In the genomic region with DNA sequence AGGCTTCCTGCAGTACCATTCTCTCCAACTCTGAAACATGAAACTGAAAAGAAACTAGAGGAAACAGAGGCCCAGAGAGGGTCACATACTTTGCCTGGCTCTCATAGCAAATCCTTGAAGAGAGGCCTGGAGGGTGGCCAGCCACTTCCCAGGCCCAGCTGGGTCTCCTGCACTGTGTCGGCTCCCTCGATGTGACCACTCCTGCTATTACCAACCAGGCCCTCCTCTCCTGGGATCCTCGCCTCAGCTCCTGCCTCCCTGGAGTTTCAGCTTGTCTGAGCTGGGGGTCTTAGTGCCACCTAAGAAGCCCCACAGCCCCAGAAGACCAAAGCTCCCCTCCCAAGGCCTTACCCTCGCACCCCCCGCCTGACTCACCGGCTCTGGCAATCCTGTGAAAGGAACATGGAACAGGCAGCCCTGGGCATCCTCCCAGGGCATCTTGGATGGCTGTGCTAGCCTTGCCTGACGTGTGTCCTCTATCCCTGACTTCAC, we compare ENCODE assay signal across 16 cellular contexts. TPM values are rescaled to one million over a fixed set of nuclear protein-coding genes. Genes with fewer than 3 reads are reported as not detected.
DNase-seq lines count a peak whose midpoint lies in the region; ATAC-seq and TF ChIP-seq lines count a peak whose summit lies in the region.
"Had no signal": no experiment of that assay in that cellular context is flagged by ENCODE, and none has a peak within 500 bp of the region (broad histone marks: within the 10 kb centered on the region; RNA-seq: fewer than 3 reads in every experiment).

No MANE protein-coding gene starts in this region.

- H3K36me3 ChIP-seq in esophagus squamous epithelium (no peaks in the 10 kb centered on the region), MM.1S (replicated peaks; ENCODE audit: insufficient read depth, low read length) (no peaks in the 10 kb centered on the region)

- peaks cover 35 to 69% (median 36%) of the 10 kb centered on the region in 3 donors for H3K4me1 ChIP-seq in esophagus squamous epithelium
- no peaks in the 10 kb centered on the region for H3K4me1 ChIP-seq in MM.1S (ENCODE audit: low read length)

- no peak overlapping the region for H2AFZ ChIP-seq in MM.1S (ENCODE audit: low read length)

- no peak for TF ChIP-seq POLR2A in esophagus squamous epithelium (IDR thresholded peaks at IDR 0.05)

- TF ChIP-seq CTCF in AG04450 (IDR thresholded peaks at IDR 0.05; ENCODE audit: low read depth, low read length), result no peak
- no peak for TF ChIP-seq CTCF in esophagus squamous epithelium (IDR thresholded peaks at IDR 0.05)
- no peak for TF ChIP-seq CTCF in neural crest cell (conservative IDR thresholded peaks at IDR 0.05)
- TF ChIP-seq CTCF in MM.1S (IDR thresholded peaks at IDR 0.05; ENCODE audit: low read length), result no peak

- CTCF ChIA-PET in AG04450 (lab: Charles Lee), result interaction anchor here (1.5 kb wide), 1 partner anchor 57 kb away, joined by 4 read pairs; no protein-coding TSS in a partner anchor

- H3K27me3 Mint-ChIP-seq in neural crest cell (ENCODE audit: low read depth), result peaks cover 19% of the 10 kb centered on the region
- peaks cover 2% of the 10 kb centered on the region for H3K27me3 Mint-ChIP-seq in activated T-cell treated with anti-CD3 and anti-CD28 coated beads, Interleukin-2, amount 50 U/mL, for 4 hours (ENCODE audit: low read depth)

- no peak overlapping the region for H3K4me2 ChIP-seq in MM.1S (ENCODE audit: low read depth, low read length)

- peak overlapping the region; percentile 84 for H3K27ac ChIP-seq in AG04450 (ENCODE audit: low read depth, low read length)
- peak overlapping the region in 3 of 4 donors; percentile 43 to 63 (median 58) for H3K27ac ChIP-seq in esophagus squamous epithelium
- no peak overlapping the region for H3K27ac ChIP-seq in MM.1S (ENCODE audit: low read length)

- H4K20me1 ChIP-seq in MM.1S (ENCODE audit: insufficient read depth, low read length), result no peaks in the 10 kb centered on the region

- POLR2A ChIA-PET in AG04450 (lab: Yijun Ruan, JAX), result no interaction called here

- no peaks in the 10 kb centered on the region for H3K9me3 Mint-ChIP-seq in neural crest cell
- H3K9me3 Mint-ChIP-seq in activated T-cell treated with anti-CD3 and anti-CD28 coated beads, Interleukin-2, amount 50 U/mL, for 4 hours, result no peaks in the 10 kb centered on the region
- H3K9me3 Mint-ChIP-seq: T-helper 2 cell treated with Interferon-gamma antibody and Interleukin-4, amounts not matched to agents 5 μg/mL and 100 μg/mL, for 36 hours had no signal

- H3K9ac ChIP-seq in MM.1S (ENCODE audit: low read length), result no peak overlapping the region

- intact Hi-C loops in esophagus squamous epithelium (cut with DNase I), result no loop called here

- peaks cover 26% of the 10 kb centered on the region for H3K4me1 Mint-ChIP-seq in neural crest cell
- H3K4me1 Mint-ChIP-seq in activated T-cell treated with anti-CD3 and anti-CD28 coated beads, Interleukin-2, amount 50 U/mL, for 4 hours (ENCODE audit: low read depth), result peaks cover 19% of the 10 kb centered on the region

- peak overlapping the region; percentile 90; the same call in 1 of the 2 replicates for H3K4me3 ChIP-seq in AG04450 (ENCODE audit: low read depth, low read length)
- H3K4me3 ChIP-seq in esophagus squamous epithelium, result no peak overlapping the region
- no peak overlapping the region for H3K4me3 ChIP-seq in MM.1S (ENCODE audit: low read length)

- WGBS in esophagus squamous epithelium, 2 donors, result 75% methylated on average over 1 to 3 of the region's 7 CpGs

- no peaks in the 10 kb centered on the region for H3K27me3 ChIP-seq in AG04450 (ENCODE audit: control insufficient read depth, insufficient read depth, low read length)
- peaks cover 0 to 25% (median 0%) of the 10 kb centered on the region in 4 donors for H3K27me3 ChIP-seq in esophagus squamous epithelium
- H3K27me3 ChIP-seq in MM.1S (replicated peaks; ENCODE audit: insufficient read depth, low read length), result peaks cover 36% of the 10 kb centered on the region

- H3K9me2 ChIP-seq in MM.1S (replicated peaks; ENCODE audit: insufficient read depth, low read length), result no peaks in the 10 kb centered on the region

- peak overlapping the region; percentile 55 for H3K4me3 Mint-ChIP-seq in neural crest cell
- no peak overlapping the region for H3K4me3 Mint-ChIP-seq in activated T-cell treated with anti-CD3 and anti-CD28 coated beads, Interleukin-2, amount 50 U/mL, for 4 hours
- H3K4me3 Mint-ChIP-seq: T-helper 2 cell treated with Interferon-gamma antibody and Interleukin-4, amounts not matched to agents 5 μg/mL and 100 μg/mL, for 36 hours had no signal

- ATAC-seq in activated T-cell treated with anti-CD3 and anti-CD28 coated beads, Interleukin-2, amount 50 U/mL, for 4 hours, result no peak
- ATAC-seq in HG03135 (IDR thresholded peaks at IDR 0.05; ENCODE audit: unreplicated experiment) (no peak), GM19023 (IDR thresholded peaks at IDR 0.05; ENCODE audit: unreplicated experiment) (no peak)
- ATAC-seq: left colon had no signal

- no peaks in the 10 kb centered on the region for H3F3A ChIP-seq in MM.1S (ENCODE audit: insufficient read depth, low read length)

- H3K36me3 Mint-ChIP-seq in neural crest cell (ENCODE audit: low read depth), result no peaks in the 10 kb centered on the region
- no peaks in the 10 kb centered on the region for H3K36me3 Mint-ChIP-seq in activated T-cell treated with anti-CD3 and anti-CD28 coated beads, Interleukin-2, amount 50 U/mL, for 4 hours (ENCODE audit: insufficient read depth)

- no peak overlapping the region for H3K27ac Mint-ChIP-seq in neural crest cell (ENCODE audit: unreplicated experiment)
- H3K27ac Mint-ChIP-seq: T-helper 2 cell treated with Interferon-gamma antibody and Interleukin-4, amounts not matched to agents 5 μg/mL and 100 μg/mL, for 36 hours had no signal

- no peaks in the 10 kb centered on the region for H3K79me2 ChIP-seq in MM.1S (ENCODE audit: low read length)

- H3K9me3 ChIP-seq in AG04450 (ENCODE audit: control insufficient read depth, insufficient read depth, low read length), result no peaks in the 10 kb centered on the region; the same call in 1 of the 2 replicates
- H3K9me3 ChIP-seq in esophagus squamous epithelium, result no peaks in the 10 kb centered on the region
- H3K9me3 ChIP-seq in MM.1S (replicated peaks; ENCODE audit: insufficient read depth, low read length), result no peaks in the 10 kb centered on the region

- DNase-seq in AG04450 (ENCODE audit: low read depth, low spot score), result no peak
- DNase-seq in LHCN-M2 (ENCODE audit: low read depth), result peak; percentile 80
- DNase-seq in esophagus squamous epithelium (lab: John Stamatoyannopoulos, UW), result no peak
- DNase-seq in neural crest cell (ENCODE audit: low read depth, low spot score), result no peak
- DNase-seq in MM.1S, result no peak
- no peak for DNase-seq in activated T-cell treated with anti-CD3 and anti-CD28 coated beads, Interleukin-2, amount 50 U/mL, for 4 hours
- DNase-seq: left colon; NCI-H1930; occipital lobe; stimulated activated CD4-positive, alpha-beta T cell treated with anti-CD3 and anti-CD28 coated beads, Interleukin-4, amount 100 ng/mL, for 24 hours had no signal

RNA-seq across cellular contexts. Expression of a gene that starts 4.6 kb away (rescaled TPM):
- polyA plus RNA-seq in AG04450 (2011; rRNA removed), result 114 and 206 TPM in 2 replicates
- 260 and 359 TPM in 2 replicates for polyA minus RNA-seq in AG04450 (2011; rRNA and poly(A)+ RNA removed)
- 503 and 596 TPM in 2 replicates for total RNA-seq in LHCN-M2 (2014; rRNA removed)
- polyA plus RNA-seq in LHCN-M2 (2012), result 384 TPM
- 1 to 10 TPM; 4.3 to 7.7 (median 6.3) TPM for total RNA-seq in esophagus squamous epithelium
- 17.3 and 19.9 TPM in 2 replicates for total RNA-seq in neural crest cell
- total RNA-seq in activated T-cell treated with anti-CD3 and anti-CD28 coated beads, Interleukin-2, amount 50 U/mL, for 4 hours, result 1 to 10 TPM in 1 of 3 donors, under 1 TPM in 2; 0.65 to 1.2 (median 0.81) TPM

RNA-seq across cellular contexts. Expression of a gene that starts 57.5 kb away (rescaled TPM):
- polyA plus RNA-seq in AG04450 (2011; rRNA removed), result not detected in 2 replicates
- polyA minus RNA-seq in AG04450 (2011; rRNA and poly(A)+ RNA removed), result not detected in 2 replicates
- total RNA-seq in LHCN-M2 (2014; rRNA removed) (not detected in 2 replicates), esophagus squamous epithelium (not detected), neural crest cell (not detected in 2 replicates)
- polyA plus RNA-seq in LHCN-M2 (2012), result not detected
- not detected for total RNA-seq in activated T-cell treated with anti-CD3 and anti-CD28 coated beads, Interleukin-2, amount 50 U/mL, for 4 hours
- total RNA-seq: bronchial epithelial cell, left colon, occipital lobe, subcutaneous adipose tissue had no signal
- polyA plus RNA-seq: esophagus had no signal

Comparison
In these comparisons a context has a peak if more than half of its experiments do, and no peak if none do; other contexts are left out.
1. RNA of a gene that starts 4.6 kb away (total RNA-seq): 503 to 596 TPM in LHCN-M2; 17.3 to 19.9 TPM in neural crest cell, 4.3 to 7.7 TPM in esophagus squamous epithelium and 0.65 to 1.2 TPM in activated T-cell treated with anti-CD3 and anti-CD28 coated beads, Interleukin-2, amount 50 U/mL, for 4 hours; every median in the first group is over 10 times any median in the second.